In the genomic region with DNA sequence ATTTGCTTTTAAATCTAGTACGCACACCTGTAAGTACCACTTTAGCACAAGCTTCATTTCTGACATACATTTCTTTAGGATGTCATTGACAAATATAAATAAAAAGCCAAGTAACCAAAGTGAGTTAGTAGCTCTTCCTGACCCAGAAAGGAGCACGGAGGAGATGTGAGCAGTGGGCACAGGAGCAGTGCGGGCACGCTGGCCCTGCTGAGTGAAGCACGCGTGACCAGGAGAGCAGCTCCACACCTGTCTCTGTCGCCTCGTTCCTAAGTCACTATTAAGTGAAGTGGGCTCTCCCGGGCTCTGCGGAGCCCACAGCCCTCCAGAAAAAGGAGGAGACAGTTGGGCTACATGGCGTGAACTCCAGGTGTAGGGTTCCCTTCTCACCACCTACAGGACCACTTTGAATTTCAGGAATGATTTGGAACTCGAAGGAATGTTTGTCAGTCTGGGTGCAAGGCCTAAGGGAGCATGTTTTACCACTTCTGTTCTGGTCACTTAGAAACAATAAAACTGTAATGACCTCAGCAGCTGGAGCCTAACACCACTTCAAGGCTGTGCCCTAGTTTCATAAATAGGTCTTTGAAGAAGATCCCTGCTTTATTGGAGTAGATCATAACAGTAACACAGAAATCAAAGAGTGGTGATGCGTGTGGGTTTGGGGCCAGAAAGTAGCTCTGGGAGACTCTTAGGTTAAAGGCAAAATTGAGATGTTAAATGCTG, we compare ENCODE assay signal across 22 cellular contexts.
DNase-seq lines count a peak whose midpoint lies in the region; ATAC-seq lines count a peak whose summit lies in the region.
"Had no signal": no experiment of that assay in that cellular context is flagged by ENCODE, and none has a peak within 500 bp of the region (broad histone marks: within the 10 kb centered on the region; RNA-seq: fewer than 3 reads in every experiment).

No MANE protein-coding gene starts in this region.

- no peaks in the 10 kb centered on the region for H3K4me1 Mint-ChIP-seq in activated CD4-positive, alpha-beta T cell treated with anti-CD3 and anti-CD28 coated beads for 36 hours
- H3K4me1 Mint-ChIP-seq: activated CD4-positive, alpha-beta memory T cell treated with anti-CD3 and anti-CD28 coated beads, Interleukin-2, amount 10 ng/mL, durations not matched to agents 7 days and 5 days; central memory CD8-positive, alpha-beta T cell had no signal

- H3K9me3 ChIP-seq in SJSA1 (replicated peaks), result no peaks in the 10 kb centered on the region
- no peaks in the 10 kb centered on the region for H3K9me3 ChIP-seq in skeletal muscle satellite cell (replicated peaks; ENCODE audit: low read length)
- H3K9me3 ChIP-seq: BE2C, esophagus squamous epithelium had no signal

- POLR2A ChIA-PET in activated CD4-positive, alpha-beta T cell treated with anti-CD3 and anti-CD28 coated beads for 36 hours (lab: Charles Lee), result no interaction called here

- H3K27me3 ChIP-seq in SJSA1 (replicated peaks) (no peaks in the 10 kb centered on the region), skeletal muscle satellite cell (ENCODE audit: control insufficient read depth, insufficient read depth, low read length) (no peaks in the 10 kb centered on the region)
- H3K27me3 ChIP-seq: BE2C, esophagus squamous epithelium had no signal

- H3K4me3 Mint-ChIP-seq in activated CD4-positive, alpha-beta T cell treated with anti-CD3 and anti-CD28 coated beads for 36 hours, result no peak overlapping the region
- H3K4me3 Mint-ChIP-seq: activated CD4-positive, alpha-beta memory T cell treated with anti-CD3 and anti-CD28 coated beads, Interleukin-2, amount 10 ng/mL, durations not matched to agents 7 days and 5 days; central memory CD8-positive, alpha-beta T cell had no signal

- no peaks in the 10 kb centered on the region for H3K27me3 Mint-ChIP-seq in activated CD4-positive, alpha-beta T cell treated with anti-CD3 and anti-CD28 coated beads for 36 hours
- H3K27me3 Mint-ChIP-seq: activated CD4-positive, alpha-beta memory T cell treated with anti-CD3 and anti-CD28 coated beads, Interleukin-2, amount 10 ng/mL, durations not matched to agents 7 days and 5 days; central memory CD8-positive, alpha-beta T cell had no signal

- H3K9ac ChIP-seq in skeletal muscle satellite cell (ENCODE audit: low read depth, low read length), result peak overlapping the region; percentile 55

- H3K27ac Mint-ChIP-seq in activated CD4-positive, alpha-beta T cell treated with anti-CD3 and anti-CD28 coated beads for 36 hours, result peak overlapping the region; percentile 26
- H3K27ac Mint-ChIP-seq: activated CD4-positive, alpha-beta memory T cell treated with anti-CD3 and anti-CD28 coated beads, Interleukin-2, amount 10 ng/mL, durations not matched to agents 7 days and 5 days had no signal

- CTCF ChIA-PET in activated CD4-positive, alpha-beta T cell treated with anti-CD3 and anti-CD28 coated beads for 36 hours (lab: Charles Lee), result interaction anchor here (0.7 kb wide), 1 partner anchor 610 kb away, joined by 3 read pairs; no protein-coding TSS in a partner anchor

- H3K4me1 ChIP-seq in SJSA1 (replicated peaks), result peaks cover 49% of the 10 kb centered on the region
- H3K4me1 ChIP-seq in skeletal muscle satellite cell (ENCODE audit: control insufficient read depth, insufficient read depth, low read length), result peaks cover 47% of the 10 kb centered on the region
- H3K4me1 ChIP-seq: BE2C, esophagus squamous epithelium had no signal

- no peak for ATAC-seq in activated CD4-positive, alpha-beta T cell treated with anti-CD3 and anti-CD28 coated beads for 36 hours
- ATAC-seq in HG02870 (IDR thresholded peaks at IDR 0.05; ENCODE audit: unreplicated experiment) (no peak), HG03045 (IDR thresholded peaks at IDR 0.05; ENCODE audit: unreplicated experiment) (no peak)
- ATAC-seq: K562, right cardiac atrium had no signal

- H3K4me3 ChIP-seq in SJSA1 (no peak overlapping the region), skeletal muscle satellite cell (ENCODE audit: low read length) (no peak overlapping the region)
- H3K4me3 ChIP-seq: esophagus squamous epithelium, K562 had no signal

- H3K36me3 ChIP-seq in SJSA1, result peaks cover 57% of the 10 kb centered on the region
- peaks cover 36% of the 10 kb centered on the region for H3K36me3 ChIP-seq in skeletal muscle satellite cell (ENCODE audit: insufficient read depth, low read length)

- peaks cover 47% of the 10 kb centered on the region for H3K36me3 Mint-ChIP-seq in activated CD4-positive, alpha-beta T cell treated with anti-CD3 and anti-CD28 coated beads for 36 hours (ENCODE audit: low read depth)

- peak overlapping the region; percentile 94 for H3K27ac ChIP-seq in SJSA1
- H3K27ac ChIP-seq: esophagus squamous epithelium, VCaP had no signal

- no peak overlapping the region for H3K4me2 ChIP-seq in skeletal muscle satellite cell (ENCODE audit: low read length)

- H3K9me3 Mint-ChIP-seq in activated CD4-positive, alpha-beta T cell treated with anti-CD3 and anti-CD28 coated beads for 36 hours (ENCODE audit: low read depth), result no peaks in the 10 kb centered on the region
- H3K9me3 Mint-ChIP-seq: activated CD4-positive, alpha-beta memory T cell treated with anti-CD3 and anti-CD28 coated beads, Interleukin-2, amount 10 ng/mL, durations not matched to agents 7 days and 5 days; central memory CD8-positive, alpha-beta T cell had no signal

- no peak for DNase-seq in activated CD4-positive, alpha-beta T cell treated with anti-CD3 and anti-CD28 coated beads for 36 hours
- no peak for DNase-seq in activated CD4-positive, alpha-beta T cell treated with anti-CD3 and anti-CD28 coated beads for 1 hour
- no peak for DNase-seq in SJSA1 (ENCODE audit: low read depth in 1 of 2, low spot score in 2 of 2)
- DNase-seq in islet precursor cell, result peak; percentile 59
- DNase-seq in foreskin melanocyte, result no peak
- DNase-seq: activated CD4-positive, alpha-beta memory T cell treated with anti-CD3 and anti-CD28 coated beads, Interleukin-2, amount 10 ng/mL, durations not matched to agents 7 days and 5 days; activated naive CD4-positive, alpha-beta T cell; activated T-cell treated with anti-CD3 and anti-CD28 coated beads for 4 hours; BE2C; effector CD4-positive, alpha-beta T cell; esophagus squamous epithelium; NCI-H226; right cardiac atrium; stimulated activated CD4-positive, alpha-beta T cell treated with anti-CD3 and anti-CD28 coated beads, Interleukin-15, amount 100 ng/mL, for 24 hours; substantia nigra; T-helper 2 cell had no signal

- intact Hi-C loops in activated CD4-positive, alpha-beta T cell treated with anti-CD3 and anti-CD28 coated beads for 36 hours (cut with DNase I, micrococcal nuclease), result no loop called here
